12 cellular contexts compared by ENCODE assay signal in the genomic region with DNA sequence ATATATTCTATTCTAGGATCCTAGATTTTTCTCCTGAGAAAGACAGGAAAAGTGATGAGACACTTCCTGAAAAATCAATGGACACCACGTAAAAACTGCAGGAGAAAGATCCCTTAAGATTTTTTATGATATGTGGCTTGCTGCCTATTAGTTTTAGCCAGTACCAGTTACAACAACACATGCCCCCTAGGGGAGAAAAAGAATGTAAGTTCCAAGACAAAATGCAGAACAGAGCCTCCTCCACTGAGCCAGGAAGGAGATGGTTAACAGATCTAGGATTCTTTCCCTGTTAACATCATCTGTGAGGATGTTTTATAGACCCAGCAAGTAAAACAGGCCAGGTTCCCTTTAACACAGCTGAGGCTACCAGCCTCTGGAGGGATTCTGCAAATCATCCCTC.
A peak's percentile ranks its signal among the peaks of the same experiment; 100 is the strongest.
DNase-seq lines count a peak whose midpoint lies in the region; ATAC-seq and TF ChIP-seq lines count a peak whose summit lies in the region.
"Had no signal": no experiment of that assay in that cellular context is flagged by ENCODE, and none has a peak within 500 bp of the region (broad histone marks: within the 10 kb centered on the region; RNA-seq: fewer than 3 reads in every experiment).

No MANE protein-coding gene starts in this region.

- H3K9me3 Mint-ChIP-seq in nephron progenitor cell, result peaks cover 32% of the 10 kb centered on the region
- peaks cover 2 to 21% (median 5%) of the 10 kb centered on the region in 11 donors for H3K9me3 Mint-ChIP-seq in naive thymus-derived CD4-positive, alpha-beta T cell
- H3K9me3 Mint-ChIP-seq: activated CD4-positive, alpha-beta T cell treated with anti-CD3 and anti-CD28 coated beads, Interleukin-2, amount 10 ng/mL, durations not matched to agents 7 days and 5 days had no signal

- H3K4me3 Mint-ChIP-seq in nephron progenitor cell, result no peak overlapping the region
- H3K4me3 Mint-ChIP-seq in naive thymus-derived CD4-positive, alpha-beta T cell, result no peak overlapping the region
- H3K4me3 Mint-ChIP-seq: activated CD4-positive, alpha-beta T cell treated with anti-CD3 and anti-CD28 coated beads, Interleukin-2, amount 10 ng/mL, durations not matched to agents 7 days and 5 days; stimulated activated naive CD8-positive, alpha-beta T cell treated with anti-CD3 and anti-CD28 coated beads, Interleukin-15, Interleukin-2, amounts not matched to agents 100 ng/mL and 50 ng/mL, for 24 hours had no signal

- H3K36me3 ChIP-seq in brain microvascular endothelial cell (replicated peaks) (no peaks in the 10 kb centered on the region), ascending aorta (no peaks in the 10 kb centered on the region)
- H3K36me3 ChIP-seq in naive thymus-derived CD4-positive, alpha-beta T cell (ENCODE audit: control insufficient read depth in 2 of 3, insufficient read depth in 3 of 3, low read length in 3 of 3), result no peaks in the 10 kb centered on the region

- in situ Hi-C loops in brain microvascular endothelial cell (cut with HindIII; ENCODE audit: low pct_ligation_motif_present, low sequenced_read_pairs), result no loop called here

- H3K4me1 ChIP-seq in naive thymus-derived CD4-positive, alpha-beta T cell (ENCODE audit: control insufficient read depth in 2 of 2, insufficient read depth in 2 of 2, low read length in 2 of 2), result no peaks in the 10 kb centered on the region
- no peaks in the 10 kb centered on the region for H3K4me1 ChIP-seq in ascending aorta

- peaks cover 7% of the 10 kb centered on the region for H3K27me3 Mint-ChIP-seq in nephron progenitor cell (ENCODE audit: low read depth, poor library complexity)
- peaks cover 0 to 8% (median 0%) of the 10 kb centered on the region in 5 donors for H3K27me3 Mint-ChIP-seq in naive thymus-derived CD4-positive, alpha-beta T cell
- H3K27me3 Mint-ChIP-seq: activated CD4-positive, alpha-beta T cell treated with anti-CD3 and anti-CD28 coated beads, Interleukin-2, amount 10 ng/mL, durations not matched to agents 7 days and 5 days; stimulated activated naive CD8-positive, alpha-beta T cell treated with anti-CD3 and anti-CD28 coated beads, Interleukin-15, Interleukin-2, amounts not matched to agents 100 ng/mL and 50 ng/mL, for 24 hours had no signal

- CTCF ChIA-PET in naive thymus-derived CD4-positive, alpha-beta T cell (lab: Charles Lee), result no interaction called here

- intact Hi-C loops in naive thymus-derived CD4-positive, alpha-beta T cell (cut with micrococcal nuclease), result no loop called here
- intact Hi-C loops in ascending aorta (cut with DNase I), result no loop called here

- TF ChIP-seq CTCF in brain microvascular endothelial cell (IDR thresholded peaks at IDR 0.05; ENCODE audit: low read depth, low read length, missing control alignments), result peak; percentile 51
- TF ChIP-seq CTCF in nephron progenitor cell (IDR thresholded peaks at IDR 0.05), result no peak
- TF ChIP-seq CTCF in ascending aorta (IDR thresholded peaks at IDR 0.05), result no peak

- ATAC-seq in HG02885 (IDR thresholded peaks at IDR 0.05; ENCODE audit: poor library complexity, unreplicated experiment), result peak; percentile 50
- no peak for ATAC-seq in naive thymus-derived CD4-positive, alpha-beta T cell

- peaks cover 13% of the 10 kb centered on the region for H3K36me3 Mint-ChIP-seq in nephron progenitor cell (ENCODE audit: low read depth)
- peaks cover 0 to 4% (median 0%) of the 10 kb centered on the region in 5 donors for H3K36me3 Mint-ChIP-seq in naive thymus-derived CD4-positive, alpha-beta T cell

- no peaks in the 10 kb centered on the region for H3K9me3 ChIP-seq in naive thymus-derived CD4-positive, alpha-beta T cell (ENCODE audit: control insufficient read depth in 2 of 3, low read length in 3 of 3)
- no peaks in the 10 kb centered on the region for H3K9me3 ChIP-seq in ascending aorta

- peaks cover 39% of the 10 kb centered on the region for H3K4me1 Mint-ChIP-seq in nephron progenitor cell
- peaks cover 0 to 2% (median 0%) of the 10 kb centered on the region in 7 donors for H3K4me1 Mint-ChIP-seq in naive thymus-derived CD4-positive, alpha-beta T cell
- H3K4me1 Mint-ChIP-seq: activated CD4-positive, alpha-beta T cell treated with anti-CD3 and anti-CD28 coated beads, Interleukin-2, amount 10 ng/mL, durations not matched to agents 7 days and 5 days had no signal

- POLR2A ChIA-PET in naive thymus-derived CD4-positive, alpha-beta T cell (lab: Charles Lee), result no interaction called here

- H3K27ac ChIP-seq in brain microvascular endothelial cell (no peak overlapping the region), ascending aorta (no peak overlapping the region)
- no peak overlapping the region for H3K27ac ChIP-seq in naive thymus-derived CD4-positive, alpha-beta T cell (ENCODE audit: low read depth, low read length)

- H3K27me3 ChIP-seq in brain microvascular endothelial cell (replicated peaks), result no peaks in the 10 kb centered on the region
- no peaks in the 10 kb centered on the region for H3K27me3 ChIP-seq in naive thymus-derived CD4-positive, alpha-beta T cell (ENCODE audit: control insufficient read depth in 2 of 2, insufficient read depth in 2 of 2, low read length in 2 of 2)
- no peaks in the 10 kb centered on the region for H3K27me3 ChIP-seq in ascending aorta

- H3K4me3 ChIP-seq in brain microvascular endothelial cell (ENCODE audit: low read depth, low read length), result no peak overlapping the region
- no peak overlapping the region for H3K4me3 ChIP-seq in naive thymus-derived CD4-positive, alpha-beta T cell (ENCODE audit: low read length)
- no peak overlapping the region for H3K4me3 ChIP-seq in ascending aorta

- peak; percentile 18 for DNase-seq in ELF-1 (ENCODE audit: low read depth, low spot score)
- peak; percentile 22 for DNase-seq in brain microvascular endothelial cell
- DNase-seq in nephron progenitor cell, result no peak
- DNase-seq in activated effector memory CD4-positive, alpha-beta T cell treated with anti-CD3 and anti-CD28 coated beads, Interleukin-2, amount 50 U/mL, for 16 hours, result no peak
- DNase-seq in naive thymus-derived CD4-positive, alpha-beta T cell, result no peak
- no peak for DNase-seq in ascending aorta (ENCODE audit: low spot score in 2 of 2)
- DNase-seq in kidney glomerular epithelial cell (lab: John Stamatoyannopoulos, UW), result no peak
- DNase-seq: activated CD4-positive, alpha-beta T cell treated with anti-CD3 and anti-CD28 coated beads, Interleukin-2, amount 10 ng/mL, durations not matched to agents 7 days and 5 days; NCI-H1105; RPMI8226 had no signal

- H3K27ac Mint-ChIP-seq in nephron progenitor cell, result peak overlapping the region; percentile 63
- no peak overlapping the region for H3K27ac Mint-ChIP-seq in naive thymus-derived CD4-positive, alpha-beta T cell
- H3K27ac Mint-ChIP-seq: activated CD4-positive, alpha-beta T cell treated with anti-CD3 and anti-CD28 coated beads, Interleukin-2, amount 10 ng/mL, durations not matched to agents 7 days and 5 days; stimulated activated naive CD8-positive, alpha-beta T cell treated with anti-CD3 and anti-CD28 coated beads, Interleukin-15, Interleukin-2, amounts not matched to agents 100 ng/mL and 50 ng/mL, for 24 hours had no signal

Comparison
In these comparisons a context has a peak if more than half of its experiments do, and no peak if none do; other contexts are left out.
1. DNase-seq: peak in ELF-1 (single experiment) and brain microvascular endothelial cell (single experiment); none in nephron progenitor cell (single experiment), activated effector memory CD4-positive, alpha-beta T cell treated with anti-CD3 and anti-CD28 coated beads, Interleukin-2, amount 50 U/mL, for 16 hours (single experiment), naive thymus-derived CD4-positive, alpha-beta T cell (0 of 9), ascending aorta (0 of 2) and kidney glomerular epithelial cell (single experiment).